In genomic region chr5:132260714-132261615, GRCh38 we compare ENCODE assay signal across 8 cellular contexts. TPM values are rescaled to one million over a fixed set of nuclear protein-coding genes. Genes with fewer than 3 reads are reported as not detected.
DNase-seq lines count a peak whose midpoint lies in the region; ATAC-seq and TF ChIP-seq lines count a peak whose summit lies in the region.

No MANE protein-coding gene starts in this region.

- H3K79me2 ChIP-seq in smooth muscle cell (ENCODE audit: low read depth), result peaks cover 19% of the 10 kb centered on the region

- H4K20me1 ChIP-seq in smooth muscle cell (ENCODE audit: low read depth), result peaks cover 40% of the 10 kb centered on the region

- peak overlapping the region; percentile 92 for H3K4me2 ChIP-seq in smooth muscle cell

- H3K27ac ChIP-seq in gastroesophageal sphincter (peak overlapping the region; percentile 94 to 99 (median 98)), smooth muscle cell (ENCODE audit: low read depth) (peak overlapping the region; percentile 98)

- TF ChIP-seq CTCF in gastroesophageal sphincter (IDR thresholded peaks at IDR 0.05), result no peak
- no peak for TF ChIP-seq CTCF in smooth muscle cell (IDR thresholded peaks at IDR 0.05; ENCODE audit: borderline replicate concordance, insufficient read depth, poor library complexity, severe bottlenecking)

- H3F3A ChIP-seq in smooth muscle cell (ENCODE audit: low read depth), result peaks cover 11% of the 10 kb centered on the region

- no peak for TF ChIP-seq POLR2A in gastroesophageal sphincter (IDR thresholded peaks at IDR 0.05)

- H3K27me3 ChIP-seq in gastroesophageal sphincter (no peaks in the 10 kb centered on the region), smooth muscle cell (ENCODE audit: low read depth) (no peaks in the 10 kb centered on the region)

- peaks cover 5 to 94% (median 66%) of the 10 kb centered on the region in 3 donors for H3K4me1 ChIP-seq in gastroesophageal sphincter
- peaks cover 37% of the 10 kb centered on the region for H3K4me1 ChIP-seq in smooth muscle cell (ENCODE audit: low read depth)

- peak overlapping the region; percentile 96 for H3K9ac ChIP-seq in smooth muscle cell (ENCODE audit: low read depth)

- peak; percentile 61 to 80 for DNase-seq in activated T-cell treated with anti-CD3 and anti-CD28 coated beads, Interleukin-2, amount 50 U/mL, for 72 hours
- no peak for DNase-seq in smooth muscle cell (lab: John Stamatoyannopoulos, UW; ENCODE audit: unreplicated experiment)
- no peak for DNase-seq in NCI-H1105 treated with DMSO at 0.1 percent for 48 hours (lab: John Stamatoyannopoulos, UW)
- DNase-seq in DMS53 treated with DMSO at 0.1 percent for 48 hours (lab: John Stamatoyannopoulos, UW; ENCODE audit: unreplicated experiment), result no peak
- DNase-seq in GOT3 (lab: John Stamatoyannopoulos, UW), result no peak

- H2AFZ ChIP-seq in smooth muscle cell (ENCODE audit: low read depth), result no peak overlapping the region

- peaks cover 9% of the 10 kb centered on the region for H3K27me3 Mint-ChIP-seq in activated T-cell treated with anti-CD3 and anti-CD28 coated beads, Interleukin-2, amount 50 U/mL, for 72 hours (ENCODE audit: low read depth)

- H3K4me1 Mint-ChIP-seq in activated T-cell treated with anti-CD3 and anti-CD28 coated beads, Interleukin-2, amount 50 U/mL, for 72 hours (ENCODE audit: low read depth), result peaks cover 58% of the 10 kb centered on the region

- H3K4me3 Mint-ChIP-seq in activated T-cell treated with anti-CD3 and anti-CD28 coated beads, Interleukin-2, amount 50 U/mL, for 72 hours, result peak overlapping the region; percentile 65 to 75

- H3K4me3 ChIP-seq in gastroesophageal sphincter (peak overlapping the region in 1 of 2 donors; percentile 74), smooth muscle cell (no peak overlapping the region)

- ATAC-seq in GM18502 (IDR thresholded peaks at IDR 0.05; ENCODE audit: poor library complexity, unreplicated experiment) (peak; percentile 59), HG03342 (IDR thresholded peaks at IDR 0.05; ENCODE audit: unreplicated experiment) (peak; percentile 58), gastroesophageal sphincter (no peak)
- peak; percentile 72 to 74 for ATAC-seq in activated T-cell treated with anti-CD3 and anti-CD28 coated beads, Interleukin-2, amount 50 U/mL, for 72 hours (replicated peaks in 1 of 2)

- H3K36me3 Mint-ChIP-seq in activated T-cell treated with anti-CD3 and anti-CD28 coated beads, Interleukin-2, amount 50 U/mL, for 72 hours (ENCODE audit: insufficient read depth in 2 of 2), result no peaks in the 10 kb centered on the region

- WGBS in gastroesophageal sphincter (ENCODE audit: low coverage in 1 of 2), 2 donors, result 13% methylated on average over 4 of the region's 6 CpGs; no CpG with 5 or more reads in 1 of the 2 donors
- 10% methylated on average over 6 of the region's 6 CpGs for WGBS in smooth muscle cell (ENCODE audit: low lambda C conversion rate)

- no peaks in the 10 kb centered on the region for H3K9me3 Mint-ChIP-seq in activated T-cell treated with anti-CD3 and anti-CD28 coated beads, Interleukin-2, amount 50 U/mL, for 72 hours

- no peaks in the 10 kb centered on the region for H3K9me3 ChIP-seq in gastroesophageal sphincter
- H3K9me3 ChIP-seq in smooth muscle cell (replicated peaks; ENCODE audit: low read depth), result no peaks in the 10 kb centered on the region

- peak overlapping the region; percentile 69 for H3K27ac Mint-ChIP-seq in activated T-cell treated with anti-CD3 and anti-CD28 coated beads, Interleukin-2, amount 50 U/mL, for 72 hours

- H3K36me3 ChIP-seq in gastroesophageal sphincter (peaks cover 0 to 18% of the 10 kb centered on the region in 2 donors), smooth muscle cell (ENCODE audit: low read depth) (no peaks in the 10 kb centered on the region)

- no peak for TF ChIP-seq EP300 in gastroesophageal sphincter (IDR thresholded peaks at IDR 0.05)

RNA-seq across cellular contexts. Expression of gene PDLIM4, which starts 3.5 kb away (rescaled TPM):
- 1 to 10 TPM in 1 of 2 donors, under 1 TPM in 1; 0.79 to 1.2 TPM for total RNA-seq in activated T-cell treated with anti-CD3 and anti-CD28 coated beads, Interleukin-2, amount 50 U/mL, for 72 hours
- total RNA-seq in gastroesophageal sphincter (100 to 1,000 TPM in 1 of 4 donors, 10 to 100 TPM in 3; 75.0 to 200 (median 92.7) TPM), smooth muscle cell (77.4 and 93.8 TPM in 2 replicates)
- 275 and 338 TPM in 2 replicates for polyA plus RNA-seq in smooth muscle cell

RNA-seq across cellular contexts. Expression of gene SLC22A4, which starts 33.2 kb away (rescaled TPM):
- 1 to 10 TPM; 1.8 to 2.9 TPM for total RNA-seq in activated T-cell treated with anti-CD3 and anti-CD28 coated beads, Interleukin-2, amount 50 U/mL, for 72 hours
- total RNA-seq in gastroesophageal sphincter, result 1 to 10 TPM in 1 of 4 donors, under 1 TPM in 3; 0.25 to 1.1 (median 0.61) TPM
- 0.45 and 3.8 TPM in 2 replicates for total RNA-seq in smooth muscle cell
- polyA plus RNA-seq in smooth muscle cell, result 1.3 and 3.1 TPM in 2 replicates

RNA-seq across cellular contexts. Expression of gene P4HA2, which starts 33.3 kb away (rescaled TPM):
- 1 to 10 TPM; 3.2 to 5.9 TPM for total RNA-seq in activated T-cell treated with anti-CD3 and anti-CD28 coated beads, Interleukin-2, amount 50 U/mL, for 72 hours
- total RNA-seq in gastroesophageal sphincter (10 to 100 TPM; 32.8 to 48.7 (median 37.6) TPM), smooth muscle cell (352 and 482 TPM in 2 replicates)
- polyA plus RNA-seq in smooth muscle cell, result 500 and 707 TPM in 2 replicates

Comparison
In these comparisons a context has a peak if more than half of its experiments do, and no peak if none do; other contexts are left out.
1. DNase-seq: peak in activated T-cell treated with anti-CD3 and anti-CD28 coated beads, Interleukin-2, amount 50 U/mL, for 72 hours (2 of 2); none in smooth muscle cell (single experiment), NCI-H1105 treated with DMSO at 0.1 percent for 48 hours (single experiment), DMS53 treated with DMSO at 0.1 percent for 48 hours (single experiment) and GOT3 (single experiment).
2. RNA of gene PDLIM4, which starts 3.5 kb away (total RNA-seq): 75.0 to 200 TPM in gastroesophageal sphincter and 77.4 to 93.8 TPM in smooth muscle cell; 0.79 to 1.2 TPM in activated T-cell treated with anti-CD3 and anti-CD28 coated beads, Interleukin-2, amount 50 U/mL, for 72 hours; every median in the first group is over 10 times any median in the second.
3. RNA of gene P4HA2, which starts 33.3 kb away (total RNA-seq): 352 to 482 TPM in smooth muscle cell and 32.8 to 48.7 TPM in gastroesophageal sphincter; 3.2 to 5.9 TPM in activated T-cell treated with anti-CD3 and anti-CD28 coated beads, Interleukin-2, amount 50 U/mL, for 72 hours; every median in the first group is over 4 times any median in the second.